In the genomic region with DNA sequence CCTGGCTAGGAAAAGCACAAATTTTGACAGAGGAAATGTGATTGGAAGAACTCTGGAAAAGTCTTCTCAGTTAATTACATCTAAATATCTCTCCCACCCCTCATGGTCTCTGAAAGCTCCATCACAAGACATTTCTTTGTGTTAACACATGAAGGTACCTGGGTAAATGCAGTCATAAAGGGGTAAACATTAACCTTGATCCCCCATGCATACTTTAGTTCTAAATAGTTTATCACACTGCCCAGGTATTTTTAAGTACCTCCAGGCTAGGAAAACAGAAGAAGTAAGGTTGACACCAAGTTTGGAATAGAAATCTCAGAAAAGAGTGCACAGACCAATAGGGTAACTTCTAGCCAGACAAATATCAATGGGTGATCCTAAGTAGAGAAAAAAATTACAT, we compare ENCODE assay signal across 23 cellular contexts.
"Had no signal": no experiment of that assay in that cellular context is flagged by ENCODE, and none has a peak within 500 bp of the region (broad histone marks: within the 10 kb centered on the region; RNA-seq: fewer than 3 reads in every experiment).

No MANE protein-coding gene starts in this region.

- H3K4me3 Mint-ChIP-seq: activated B cell treated with CpG ODN at 0.5 μM for 24 hours; activated CD4-positive, alpha-beta T cell treated with anti-CD3 and anti-CD28 coated beads, Interleukin-2, amount 10 ng/mL, durations not matched to agents 24 days and 14 days; activated naive CD4-positive, alpha-beta T cell treated with anti-CD3 and anti-CD28 coated beads for 36 hours; activated naive CD8-positive, alpha-beta T cell treated with anti-CD3 and anti-CD28 coated beads, Interleukin-2, amount 10 ng/mL, durations not matched to agents 7 days and 5 days; activated T-cell treated with anti-CD3 and anti-CD28 coated beads, Interleukin-2, amount 50 U/mL, for 4 hours; IgD-negative memory B cell; T-helper 1 cell treated with Interleukin-12 subunit alpha and Interleukin-12 subunit beta and Interleukin-4 antibody, amounts not matched to agents 30 μg/mL and 1 μg/mL, for 36 hours had no signal

- H3K4me1 Mint-ChIP-seq: activated B cell treated with CpG ODN at 0.5 μM for 24 hours; activated CD4-positive, alpha-beta T cell treated with anti-CD3 and anti-CD28 coated beads, Interleukin-2, amount 10 ng/mL, durations not matched to agents 24 days and 14 days; activated naive CD8-positive, alpha-beta T cell treated with anti-CD3 and anti-CD28 coated beads, Interleukin-2, amount 10 ng/mL, durations not matched to agents 7 days and 5 days; IgD-negative memory B cell had no signal

- H3K36me3 Mint-ChIP-seq: activated naive CD8-positive, alpha-beta T cell treated with anti-CD3 and anti-CD28 coated beads, Interleukin-2, amount 10 ng/mL, durations not matched to agents 7 days and 5 days had no signal

- ATAC-seq: activated T-cell treated with anti-CD3 and anti-CD28 coated beads, Interleukin-2, amount 50 U/mL, for 4 hours had no signal

- H3K27me3 ChIP-seq: adrenal gland had no signal

- H3K4me3 ChIP-seq: adrenal gland had no signal

- H3K27me3 Mint-ChIP-seq: activated B cell treated with CpG ODN at 0.5 μM for 24 hours; activated naive CD8-positive, alpha-beta T cell treated with anti-CD3 and anti-CD28 coated beads, Interleukin-2, amount 10 ng/mL, durations not matched to agents 7 days and 5 days had no signal

- H3K27ac ChIP-seq: adrenal gland had no signal

- H3K9me3 Mint-ChIP-seq: activated B cell treated with CpG ODN at 0.5 μM for 24 hours; activated naive CD4-positive, alpha-beta T cell treated with anti-CD3 and anti-CD28 coated beads for 36 hours; activated naive CD8-positive, alpha-beta T cell treated with anti-CD3 and anti-CD28 coated beads, Interleukin-2, amount 10 ng/mL, durations not matched to agents 7 days and 5 days; activated T-cell treated with anti-CD3 and anti-CD28 coated beads, Interleukin-2, amount 50 U/mL, for 4 hours; IgD-negative memory B cell; T-helper 1 cell treated with Interleukin-12 subunit alpha and Interleukin-12 subunit beta and Interleukin-4 antibody, amounts not matched to agents 30 μg/mL and 1 μg/mL, for 36 hours had no signal

- H3K36me3 ChIP-seq: adrenal gland had no signal

- H3K27ac Mint-ChIP-seq: activated B cell treated with CpG ODN at 0.5 μM for 24 hours; activated CD4-positive, alpha-beta T cell treated with anti-CD3 and anti-CD28 coated beads, Interleukin-2, amount 10 ng/mL, durations not matched to agents 24 days and 14 days; activated naive CD4-positive, alpha-beta T cell treated with anti-CD3 and anti-CD28 coated beads for 36 hours; activated naive CD8-positive, alpha-beta T cell treated with anti-CD3 and anti-CD28 coated beads, Interleukin-2, amount 10 ng/mL, durations not matched to agents 7 days and 5 days; IgD-negative memory B cell; T-helper 1 cell treated with Interleukin-12 subunit alpha and Interleukin-12 subunit beta and Interleukin-4 antibody, amounts not matched to agents 30 μg/mL and 1 μg/mL, for 36 hours had no signal

- H3K9me3 ChIP-seq: adrenal gland had no signal

- DNase-seq: activated B cell treated with CpG ODN at 0.5 μM for 24 hours; activated CD4-positive, alpha-beta T cell treated with anti-CD3 and anti-CD28 coated beads for 1 hour; activated CD4-positive, alpha-beta T cell treated with anti-CD3 and anti-CD28 coated beads, Interleukin-2, amount 10 ng/mL, durations not matched to agents 24 days and 14 days; activated CD4-positive, alpha-beta T cell treated with anti-CD3 and anti-CD28 coated beads, Interleukin-2, amount 50 U/mL, for 48 hours; activated CD8-positive, alpha-beta memory T cell treated with anti-CD3 and anti-CD28 coated beads for 24 hours; activated gamma-delta T cell; activated naive CD4-positive, alpha-beta T cell treated with anti-CD3 and anti-CD28 coated beads for 36 hours; activated naive CD8-positive, alpha-beta T cell treated with anti-CD3 and anti-CD28 coated beads, Interleukin-2, amount 10 ng/mL, durations not matched to agents 7 days and 5 days; activated T-cell treated with anti-CD3 and anti-CD28 coated beads, Interleukin-2, amount 50 U/mL, for 4 hours; adrenal gland; anterior cingulate cortex; KG1; NCI-H1048; NCI-H146; NCI-H2171; NCI-H446 treated with DMSO at 0.1 percent for 48 hours; NCI-H526; NCI-H774; NK-92 treated with Interleukin-12 subunit alpha and Interleukin-12 subunit beta, amount 100 ng/mL, for 24 hours; OCI-M1; T-helper 9 cell had no signal
